2 cellular contexts compared by ENCODE assay signal in genomic region chr3:10006762-10007090, GRCh38.
A peak's percentile ranks its signal among the peaks of the same experiment; 100 is the strongest.
TF ChIP-seq lines count a peak whose summit lies in the region.

No MANE protein-coding gene starts in this region.

TF ChIP-seq in GM12878, 131 proteins besides CTCF, POLR2A, EP300 and RAD21:
- TF ChIP-seq, protein P1, sequence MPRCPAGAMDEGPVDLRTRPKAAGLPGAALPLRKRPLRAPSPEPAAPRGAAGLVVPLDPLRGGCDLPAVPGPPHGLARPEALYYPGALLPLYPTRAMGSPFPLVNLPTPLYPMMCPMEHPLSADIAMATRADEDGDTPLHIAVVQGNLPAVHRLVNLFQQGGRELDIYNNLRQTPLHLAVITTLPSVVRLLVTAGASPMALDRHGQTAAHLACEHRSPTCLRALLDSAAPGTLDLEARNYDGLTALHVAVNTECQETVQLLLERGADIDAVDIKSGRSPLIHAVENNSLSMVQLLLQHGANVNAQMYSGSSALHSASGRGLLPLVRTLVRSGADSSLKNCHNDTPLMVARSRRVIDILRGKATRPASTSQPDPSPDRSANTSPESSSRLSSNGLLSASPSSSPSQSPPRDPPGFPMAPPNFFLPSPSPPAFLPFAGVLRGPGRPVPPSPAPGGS (IDR thresholded peaks at IDR 0.05; ENCODE audit: borderline replicate concordance, insufficient read depth, low read depth, low read length, poor library complexity, severe bottlenecking) = peak; percentile 28
- TF ChIP-seq, protein P2, sequence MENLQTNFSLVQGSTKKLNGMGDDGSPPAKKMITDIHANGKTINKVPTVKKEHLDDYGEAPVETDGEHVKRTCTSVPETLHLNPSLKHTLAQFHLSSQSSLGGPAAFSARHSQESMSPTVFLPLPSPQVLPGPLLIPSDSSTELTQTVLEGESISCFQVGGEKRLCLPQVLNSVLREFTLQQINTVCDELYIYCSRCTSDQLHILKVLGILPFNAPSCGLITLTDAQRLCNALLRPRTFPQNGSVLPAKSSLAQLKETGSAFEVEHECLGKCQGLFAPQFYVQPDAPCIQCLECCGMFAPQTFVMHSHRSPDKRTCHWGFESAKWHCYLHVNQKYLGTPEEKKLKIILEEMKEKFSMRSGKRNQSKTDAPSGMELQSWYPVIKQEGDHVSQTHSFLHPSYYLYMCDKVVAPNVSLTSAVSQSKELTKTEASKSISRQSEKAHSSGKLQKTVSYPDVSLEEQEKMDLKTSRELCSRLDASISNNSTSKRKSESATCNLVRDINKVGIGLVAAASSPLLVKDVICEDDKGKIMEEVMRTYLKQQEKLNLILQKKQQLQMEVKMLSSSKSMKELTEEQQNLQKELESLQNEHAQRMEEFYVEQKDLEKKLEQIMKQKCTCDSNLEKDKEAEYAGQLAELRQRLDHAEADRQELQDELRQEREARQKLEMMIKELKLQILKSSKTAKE (IDR thresholded peaks at IDR 0.05; ENCODE audit: low read depth, poor library complexity, severe bottlenecking) = no peak
TF ChIP-seq in GM12878: peak in this region for 1.

TF ChIP-seq in HepG2, 621 proteins besides CTCF, POLR2A, EP300 and RAD21:
- TF ChIP-seq, protein P3, sequence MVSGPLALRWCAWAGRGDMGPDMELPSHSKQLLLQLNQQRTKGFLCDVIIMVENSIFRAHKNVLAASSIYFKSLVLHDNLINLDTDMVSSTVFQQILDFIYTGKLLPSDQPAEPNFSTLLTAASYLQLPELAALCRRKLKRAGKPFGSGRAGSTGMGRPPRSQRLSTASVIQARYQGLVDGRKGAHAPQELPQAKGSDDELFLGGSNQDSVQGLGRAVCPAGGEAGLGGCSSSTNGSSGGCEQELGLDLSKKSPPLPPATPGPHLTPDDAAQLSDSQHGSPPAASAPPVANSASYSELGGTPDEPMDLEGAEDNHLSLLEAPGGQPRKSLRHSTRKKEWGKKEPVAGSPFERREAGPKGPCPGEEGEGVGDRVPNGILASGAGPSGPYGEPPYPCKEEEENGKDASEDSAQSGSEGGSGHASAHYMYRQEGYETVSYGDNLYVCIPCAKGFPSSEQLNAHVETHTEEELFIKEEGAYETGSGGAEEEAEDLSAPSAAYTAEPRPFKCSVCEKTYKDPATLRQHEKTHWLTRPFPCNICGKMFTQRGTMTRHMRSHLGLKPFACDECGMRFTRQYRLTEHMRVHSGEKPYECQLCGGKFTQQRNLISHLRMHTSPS (CRISPR knock-in tag; IDR thresholded peaks at IDR 0.05; ENCODE audit: low read depth) = no peak
- TF ChIP-seq ZFP1 (CRISPR knock-in tag; IDR thresholded peaks at IDR 0.05) = 0 out of 2 replicates have a peak, but pooled peaks have one; percentile 1
- TF ChIP-seq TOE1 (CRISPR knock-in tag; IDR thresholded peaks at IDR 0.05) = 0 out of 2 replicates have a peak, but pooled peaks have one; percentile 39
- 0 out of 2 replicates have a peak, but pooled peaks have one; percentile 2 for TF ChIP-seq ZNF605 (CRISPR knock-in tag; IDR thresholded peaks at IDR 0.05)
- peak; percentile 32; the same call in 1 of the 2 replicates for TF ChIP-seq ZFX (CRISPR knock-in tag; IDR thresholded peaks at IDR 0.05; ENCODE audit: low read depth)
- no peak for TF ChIP-seq SOX6 (IDR thresholded peaks at IDR 0.05)
- TF ChIP-seq SOX6 (CRISPR knock-in tag; IDR thresholded peaks at IDR 0.05) = peak; percentile 2; the same call in 1 of the 2 replicates
- TF ChIP-seq, protein P4, sequence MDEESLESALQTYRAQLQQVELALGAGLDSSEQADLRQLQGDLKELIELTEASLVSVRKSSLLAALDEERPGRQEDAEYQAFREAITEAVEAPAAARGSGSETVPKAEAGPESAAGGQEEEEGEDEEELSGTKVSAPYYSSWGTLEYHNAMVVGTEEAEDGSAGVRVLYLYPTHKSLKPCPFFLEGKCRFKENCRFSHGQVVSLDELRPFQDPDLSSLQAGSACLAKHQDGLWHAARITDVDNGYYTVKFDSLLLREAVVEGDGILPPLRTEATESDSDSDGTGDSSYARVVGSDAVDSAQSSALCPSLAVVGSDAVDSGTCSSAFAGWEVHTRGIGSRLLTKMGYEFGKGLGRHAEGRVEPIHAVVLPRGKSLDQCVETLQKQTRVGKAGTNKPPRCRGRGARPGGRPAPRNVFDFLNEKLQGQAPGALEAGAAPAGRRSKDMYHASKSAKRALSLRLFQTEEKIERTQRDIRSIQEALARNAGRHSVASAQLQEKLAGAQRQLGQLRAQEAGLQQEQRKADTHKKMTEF (CRISPR knock-in tag; IDR thresholded peaks at IDR 0.05) = peak; percentile 12; the same call in 1 of the 2 replicates
- TF ChIP-seq TFAP4 (IDR thresholded peaks at IDR 0.05; ENCODE audit: borderline replicate concordance, low read depth) = 0 out of 2 replicates have a peak, but pooled peaks have one; percentile 13
- TF ChIP-seq ESRRA (CRISPR knock-in tag; IDR thresholded peaks at IDR 0.05; ENCODE audit: low read depth) = peak; percentile 10; the same call in 1 of the 2 replicates
- no peak for TF ChIP-seq NFAT5 (CRISPR knock-in tag; IDR thresholded peaks at IDR 0.05)
- no peak for TF ChIP-seq SIN3B (IDR thresholded peaks at IDR 0.05; ENCODE audit: low read length)
